8 cellular contexts compared by ENCODE assay signal in the genomic region with DNA sequence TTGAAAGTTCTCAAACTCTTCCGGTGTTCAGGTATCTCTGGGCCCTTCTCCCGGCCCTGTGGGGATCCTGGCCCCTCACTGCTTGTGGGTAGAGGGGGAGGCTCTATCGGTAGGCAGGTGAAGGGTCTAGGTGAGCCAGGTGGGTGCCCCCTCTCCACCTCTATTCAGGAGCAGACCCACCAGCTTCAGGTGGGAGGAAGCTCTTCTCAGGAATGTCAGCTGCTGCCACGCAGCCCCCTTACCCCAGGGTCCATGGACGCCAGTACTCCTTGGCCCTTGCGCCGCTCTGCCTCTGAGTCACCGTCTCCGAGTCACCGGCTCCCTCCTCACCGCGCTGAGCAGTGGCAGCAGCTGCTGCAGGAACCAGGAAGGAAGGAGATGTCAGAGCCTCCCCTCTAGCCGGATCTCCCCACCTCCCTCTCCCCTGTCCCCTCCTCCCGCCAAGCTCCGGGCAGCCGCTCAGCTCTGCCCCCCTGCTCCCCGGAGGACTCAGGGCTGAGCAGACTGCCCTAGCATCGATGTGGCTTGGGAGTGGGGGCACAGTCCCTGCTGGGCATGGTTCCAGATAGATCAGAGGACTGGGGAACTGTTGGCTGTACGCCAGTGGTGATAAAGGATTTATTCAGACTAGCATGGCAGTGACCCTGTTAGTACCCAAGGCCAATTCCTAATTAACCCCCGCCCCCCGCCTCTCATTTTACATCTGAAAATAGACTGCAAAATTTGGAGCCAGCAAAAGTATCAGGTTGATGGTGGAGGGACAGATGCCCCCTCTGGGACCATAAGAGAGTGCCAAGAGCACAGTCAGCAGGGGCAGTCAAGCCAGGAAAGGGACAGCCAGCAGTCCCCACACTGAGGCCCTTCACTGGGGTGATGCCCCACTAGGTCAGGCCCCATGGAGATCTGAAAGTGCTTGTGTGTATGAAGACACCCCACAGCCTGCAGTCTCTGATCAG. TPM values are rescaled to one million over a fixed set of nuclear protein-coding genes. Genes with fewer than 3 reads are reported as not detected.
DNase-seq lines count a peak whose midpoint lies in the region; ATAC-seq and TF ChIP-seq lines count a peak whose summit lies in the region.

A gene with protein sequence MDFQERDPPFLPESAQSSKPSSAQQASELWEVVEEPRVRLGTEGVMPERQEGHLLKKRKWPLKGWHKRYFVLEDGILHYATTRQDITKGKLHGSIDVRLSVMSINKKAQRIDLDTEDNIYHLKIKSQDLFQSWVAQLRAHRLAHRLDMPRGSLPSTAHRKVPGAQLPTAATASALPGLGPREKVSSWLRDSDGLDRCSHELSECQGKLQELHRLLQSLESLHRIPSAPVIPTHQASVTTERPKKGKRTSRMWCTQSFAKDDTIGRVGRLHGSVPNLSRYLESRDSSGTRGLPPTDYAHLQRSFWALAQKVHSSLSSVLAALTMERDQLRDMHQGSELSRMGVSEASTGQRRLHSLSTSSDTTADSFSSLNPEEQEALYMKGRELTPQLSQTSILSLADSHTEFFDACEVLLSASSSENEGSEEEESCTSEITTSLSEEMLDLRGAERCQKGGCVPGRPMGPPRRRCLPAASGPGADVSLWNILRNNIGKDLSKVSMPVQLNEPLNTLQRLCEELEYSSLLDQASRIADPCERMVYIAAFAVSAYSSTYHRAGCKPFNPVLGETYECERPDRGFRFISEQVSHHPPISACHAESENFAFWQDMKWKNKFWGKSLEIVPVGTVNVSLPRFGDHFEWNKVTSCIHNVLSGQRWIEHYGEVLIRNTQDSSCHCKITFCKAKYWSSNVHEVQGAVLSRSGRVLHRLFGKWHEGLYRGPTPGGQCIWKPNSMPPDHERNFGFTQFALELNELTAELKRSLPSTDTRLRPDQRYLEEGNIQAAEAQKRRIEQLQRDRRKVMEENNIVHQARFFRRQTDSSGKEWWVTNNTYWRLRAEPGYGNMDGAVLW (minus strand): TSS at position 371 of the 956 bp plus-strand sequence. CDS start 1,516 bp downstream, outside the sequence.

- no peaks in the 10 kb centered on the region for H3K27me3 ChIP-seq in H7 (ENCODE audit: control insufficient read depth, insufficient read depth, low read length)
- H3K27me3 ChIP-seq in ovary, result no peaks in the 10 kb centered on the region
- H3K27me3 ChIP-seq in tibial artery, result no peaks in the 10 kb centered on the region

- H3K27ac ChIP-seq in ovary, result peak within 1 kb of the TSS in 1 of 2 donors; percentile 13
- peak within 1 kb of the TSS; percentile 4 to 65 for H3K27ac ChIP-seq in tibial artery

- WGBS in ovary, 3 donors, result 2 to 7% (median 4%) methylated on average over 20 to 21 of the region's 21 CpGs

- TF ChIP-seq EP300 in ovary (IDR thresholded peaks at IDR 0.05), result no peak

- intact Hi-C loops in head of caudate nucleus (cut with DNase I) (no loop called here), ovary (cut with DNase I) (no loop called here), tibial artery (cut with DNase I; ENCODE audit: low total_unique reads) (no loop called here)

- peaks cover 10% of the 10 kb centered on the region for H3K36me3 ChIP-seq in H7 (replicated peaks; ENCODE audit: control insufficient read depth, insufficient read depth, low read length)
- no peaks in the 10 kb centered on the region for H3K36me3 ChIP-seq in ovary
- H3K36me3 ChIP-seq in tibial artery, result peaks cover 20 to 68% (median 59%) of the 10 kb centered on the region in 3 donors

- H3K27ac Mint-ChIP-seq in activated naive CD4-positive, alpha-beta T cell treated with anti-CD3 and anti-CD28 coated beads, Interleukin-2, amount 50 U/mL, for 72 hours, result peak within 1 kb of the TSS; percentile 86 to 93

- no peaks in the 10 kb centered on the region for H3K9me3 ChIP-seq in ovary
- no peaks in the 10 kb centered on the region for H3K9me3 ChIP-seq in tibial artery

- no peak for TF ChIP-seq CTCF in ovary (IDR thresholded peaks at IDR 0.05)
- TF ChIP-seq CTCF in tibial artery (IDR thresholded peaks at IDR 0.05), result no peak

- DNase-seq in Daoy (ENCODE audit: low read depth) (peak; percentile 94), H7 (peak; percentile 95), NAMALWA (ENCODE audit: low spot score) (peak; percentile 76), SKM-1 (lab: John Stamatoyannopoulos, UW; ENCODE audit: unreplicated experiment) (peak; percentile 91), head of caudate nucleus (peak; percentile 55 to 94 (median 82)), ovary (peak; percentile 70 to 78 (median 77)), tibial artery (peak; percentile 68 to 83)
- DNase-seq in activated naive CD4-positive, alpha-beta T cell treated with anti-CD3 and anti-CD28 coated beads, Interleukin-2, amount 50 U/mL, for 72 hours (ENCODE audit: low spot score in 2 of 2), result peak; percentile 67 to 86

- peaks cover 0 to 7% of the 10 kb centered on the region in 2 donors for H3K36me3 Mint-ChIP-seq in activated naive CD4-positive, alpha-beta T cell treated with anti-CD3 and anti-CD28 coated beads, Interleukin-2, amount 50 U/mL, for 72 hours

- ATAC-seq in activated naive CD4-positive, alpha-beta T cell treated with anti-CD3 and anti-CD28 coated beads, Interleukin-2, amount 50 U/mL, for 72 hours, result peak; percentile 97 to 99

- H3K9me3 Mint-ChIP-seq in activated naive CD4-positive, alpha-beta T cell treated with anti-CD3 and anti-CD28 coated beads, Interleukin-2, amount 50 U/mL, for 72 hours, result no peaks in the 10 kb centered on the region

- H3K4me1 ChIP-seq in ovary (ENCODE audit: insufficient read depth), result peaks cover 9% of the 10 kb centered on the region
- peaks cover 6 to 27% (median 16%) of the 10 kb centered on the region in 4 donors for H3K4me1 ChIP-seq in tibial artery

- TF ChIP-seq POLR2A in ovary (IDR thresholded peaks at IDR 0.05), result no peak

- peak within 1 kb of the TSS; percentile 67 for H3K4me3 ChIP-seq in H7 (ENCODE audit: insufficient read depth, low read depth, low read length)
- peak within 1 kb of the TSS; percentile 51 for H3K4me3 ChIP-seq in ovary
- peak within 1 kb of the TSS; percentile 53 to 56 for H3K4me3 ChIP-seq in tibial artery

RNA-seq across cellular contexts. Expression of the gene that starts here (rescaled TPM):
- total RNA-seq in Daoy (2014; rRNA removed; shearing (Covaris generic)), result 4.0 and 5.6 TPM in 2 replicates
- 11.3 and 21.8 TPM in 2 replicates for total RNA-seq in H7 (2014; rRNA removed; shearing (Covaris generic))
- total RNA-seq in activated naive CD4-positive, alpha-beta T cell treated with anti-CD3 and anti-CD28 coated beads, Interleukin-2, amount 50 U/mL, for 72 hours, result 10 to 100 TPM; 23.7 to 29.9 TPM
- 10 to 100 TPM in 5 of 7 donors, 1 to 10 TPM in 2; 6.4 to 18.0 (median 14.4) TPM for total RNA-seq in ovary
- polyA plus RNA-seq in ovary, result 1 to 10 TPM; 6.1 to 9.6 TPM
